ENCODE assay signal across 8 cellular contexts in the genomic region with DNA sequence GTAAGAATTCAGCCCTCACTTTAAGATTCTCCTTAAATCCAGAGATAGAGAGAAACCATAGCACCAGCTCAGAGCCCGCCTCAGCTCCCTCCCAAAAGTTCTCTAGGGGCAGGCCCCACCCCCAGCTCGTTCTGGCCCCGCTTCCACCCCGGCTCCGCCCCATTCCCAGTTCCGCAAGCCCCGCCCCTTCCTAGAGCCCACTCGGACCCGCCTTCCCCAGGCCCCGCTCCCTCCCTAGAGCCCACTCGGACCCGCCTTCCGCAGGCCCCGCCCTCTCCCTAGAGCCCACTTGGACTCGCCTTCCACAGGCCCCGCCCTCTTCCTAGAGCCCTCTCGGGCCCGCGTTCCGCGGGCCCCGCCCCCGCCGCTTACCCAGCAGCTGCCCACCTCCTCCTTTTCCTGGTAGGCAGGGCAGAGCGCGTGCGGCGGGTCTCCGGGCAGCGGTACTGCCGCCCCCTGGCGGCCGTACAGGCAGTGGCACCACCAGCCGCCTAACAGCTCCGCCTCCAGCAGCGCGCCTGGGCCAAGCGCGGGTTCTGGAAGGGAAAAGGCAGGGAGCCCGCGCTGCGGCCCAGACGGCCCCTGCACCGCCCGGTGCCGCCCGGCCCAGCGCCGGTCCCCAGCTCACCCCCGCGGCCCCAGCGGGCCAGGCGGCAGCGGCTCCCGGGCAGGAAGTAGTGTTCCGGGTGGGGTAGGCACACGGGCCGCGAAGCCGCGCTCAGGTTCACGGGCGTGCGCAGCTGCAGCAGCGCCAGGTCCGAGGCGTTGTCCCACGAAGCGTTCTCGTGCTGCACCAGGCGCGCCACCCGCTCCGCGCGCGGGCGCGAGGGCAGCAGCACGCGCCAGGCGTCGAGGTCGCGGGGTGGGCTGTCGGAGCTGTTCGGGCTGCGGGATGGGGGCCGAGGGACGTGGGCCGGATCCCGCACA. TPM values are rescaled to one million over a fixed set of nuclear protein-coding genes. Genes with fewer than 3 reads are reported as not detected.
DNase-seq lines count a peak whose midpoint lies in the region; ATAC-seq, FAIRE-seq and TF ChIP-seq lines count a peak whose summit lies in the region.

No MANE protein-coding gene starts in this region.

- peak; percentile 12 for FAIRE-seq in endometrium (lab: Jason Lieb, UNC)

- DNase-seq in Calu3 (peak; percentile 100), NOMO-1 treated with dmso at 0.1 percent for 144 hours (lab: John Stamatoyannopoulos, UW; ENCODE audit: unreplicated experiment) (peak; percentile 99), mesothelial cell of epicardium (ENCODE audit: low spot score in 2 of 2, unreplicated experiment in 2 of 2) (peak; percentile 98 to 99)
- peak; percentile 84 for DNase-seq in activated CD8-positive, alpha-beta memory T cell treated with anti-CD3 and anti-CD28 coated beads, Interleukin-2, amount 50 U/mL, for 1 hour (ENCODE audit: extremely low read depth)
- peak; percentile 95 to 96 for DNase-seq in stimulated activated CD8-positive, alpha-beta memory T cell treated with anti-CD3 and anti-CD28 coated beads, Interleukin-15, amount 100 ng/mL, for 4 hours (ENCODE audit: low read depth in 2 of 2)

- peak; percentile 87 for ATAC-seq in GM21423 (IDR thresholded peaks at IDR 0.05; ENCODE audit: unreplicated experiment)

- H3K4me1 Mint-ChIP-seq in Calu3 (ENCODE audit: low read depth, unreplicated experiment) (peaks cover 50% of the 10 kb centered on the region), mesothelial cell of epicardium (peaks cover 30% of the 10 kb centered on the region)

- BruUV-seq in Calu3 (replicated peaks; lab: Mats Ljungman, UMichigan), result no TSS peak

- H3K27ac Mint-ChIP-seq in Calu3 (ENCODE audit: unreplicated experiment), result peak overlapping the region; percentile 75
- peak overlapping the region; percentile 99 for H3K27ac Mint-ChIP-seq in mesothelial cell of epicardium

- peak overlapping the region; percentile 22; the same call in 1 of the 2 replicates for H3K9ac ChIP-seq in HUES48 (ENCODE audit: low read depth, low read length)

- peaks cover 18% of the 10 kb centered on the region for H3K27me3 ChIP-seq in HUES48 (ENCODE audit: control insufficient read depth, insufficient read depth, low read length)

- H3K36me3 Mint-ChIP-seq in Calu3 (ENCODE audit: insufficient read depth, unreplicated experiment) (peaks cover 42% of the 10 kb centered on the region), mesothelial cell of epicardium (no peaks in the 10 kb centered on the region)

- intact Hi-C loops in Calu3 (cut with micrococcal nuclease; ENCODE audit: unreplicated experiment), result loop anchor here (1.0 to 5.0 kb wide), 2 partner anchors 12 to 70 kb away; partner anchors contain the start of genes ZNF646 and ZNF668

- H3K9me3 Mint-ChIP-seq in Calu3 (ENCODE audit: low read depth, unreplicated experiment), result no peaks in the 10 kb centered on the region
- H3K9me3 Mint-ChIP-seq in mesothelial cell of epicardium, result no peaks in the 10 kb centered on the region

- H3K4me1 ChIP-seq in HUES48 (ENCODE audit: control insufficient read depth, insufficient read depth, low read length), result peaks cover 21% of the 10 kb centered on the region

- H3K4me3 ChIP-seq in HUES48 (ENCODE audit: low read depth, low read length), result peak overlapping the region; percentile 48

- H3K27me3 Mint-ChIP-seq in Calu3 (ENCODE audit: unreplicated experiment) (peaks cover 20% of the 10 kb centered on the region), mesothelial cell of epicardium (ENCODE audit: low read depth) (peaks cover 21% of the 10 kb centered on the region)

- H3K4me3 Mint-ChIP-seq in Calu3 (ENCODE audit: low read depth, unreplicated experiment), result peak overlapping the region; percentile 59
- H3K4me3 Mint-ChIP-seq in mesothelial cell of epicardium, result peak overlapping the region; percentile 71

- H3K36me3 ChIP-seq in HUES48 (ENCODE audit: control insufficient read depth, insufficient read depth, low read length), result no peaks in the 10 kb centered on the region

- H3K27ac ChIP-seq in HUES48 (ENCODE audit: low read depth, low read length), result peak overlapping the region; percentile 80

- H3K9me3 ChIP-seq in HUES48 (ENCODE audit: control insufficient read depth, insufficient read depth, low read length), result no peaks in the 10 kb centered on the region

- TF ChIP-seq CTCF in Calu3 (IDR thresholded peaks at IDR 0.05; ENCODE audit: unreplicated experiment) (peak; percentile 91), mesothelial cell of epicardium (IDR thresholded peaks at IDR 0.05; ENCODE audit: unreplicated experiment) (peak; percentile 95)

- CTCF ChIA-PET in Calu3 (lab: Charles Lee), result interaction anchor here (0.5 to 3.8 kb wide), 20 partner anchors 9 to 315 kb away, joined by 3 to 38 read pairs (median 5); partner anchors contain the start of genes FUS, HSD3B7, KAT8 and STX4

RNA-seq across cellular contexts. Expression of gene PRSS8, which starts 6.8 kb away (rescaled TPM):
- 108 and 138 TPM in 2 replicates for total RNA-seq in Calu3 (2022)
- total RNA-seq in mesothelial cell of epicardium, result 79.1 to 84.3 TPM (median 79.9 TPM) in 3 replicates

RNA-seq across cellular contexts. Expression of gene PRSS36, which starts 7.5 kb away (rescaled TPM):
- total RNA-seq in Calu3 (2022) (1.6 TPM in 2 replicates), mesothelial cell of epicardium (0.96 to 1.7 TPM (median 1.4 TPM) in 3 replicates)

RNA-seq across cellular contexts. Expression of gene KAT8, which starts 24.9 kb away (rescaled TPM):
- 66.6 and 69.9 TPM in 2 replicates for total RNA-seq in Calu3 (2022)
- 72.1 to 76.4 TPM (median 75.7 TPM) in 3 replicates for total RNA-seq in mesothelial cell of epicardium

RNA-seq across cellular contexts. Expression of gene BCKDK, which starts 34.2 kb away (rescaled TPM):
- total RNA-seq in Calu3 (2022) (49.3 and 52.0 TPM in 2 replicates), mesothelial cell of epicardium (36.4 to 37.3 TPM (median 37.0 TPM) in 3 replicates)

RNA-seq across cellular contexts. Expression of gene FUS, which starts 37.6 kb away (rescaled TPM):
- total RNA-seq in Calu3 (2022), result 550 and 629 TPM in 2 replicates
- total RNA-seq in mesothelial cell of epicardium, result 718 to 743 TPM (median 733 TPM) in 3 replicates

Comparison
In these comparisons a context has a peak if more than half of its experiments do, and no peak if none do; other contexts are left out.
1. Peak in every context shown above with its lines: DNase-seq, ATAC-seq, H3K4me3 ChIP-seq and H3K27ac ChIP-seq.